Comparison of ENCODE assay signal across 19 cellular contexts in genomic region chr2:26621469-26622199, GRCh38. TPM values are rescaled to one million over a fixed set of nuclear protein-coding genes. Genes with fewer than 3 reads are reported as not detected.
"Had no signal": no experiment of that assay in that cellular context is flagged by ENCODE, and none has a peak within 500 bp of the region (broad histone marks: within the 10 kb centered on the region; RNA-seq: fewer than 3 reads in every experiment).

No MANE protein-coding gene starts in this region.

- H3K36me3 Mint-ChIP-seq: immature natural killer cell had no signal

- H3K9me3 ChIP-seq: adrenal gland, transverse colon had no signal

- H3K27ac Mint-ChIP-seq: activated CD8-positive, alpha-beta T cell treated with anti-CD3 and anti-CD28 coated beads for 36 hours; activated T-cell treated with anti-CD3 and anti-CD28 coated beads, Interleukin-2, amount 50 U/mL, for 72 hours; dendritic cell treated with granulocyte-macrophage colony-stimulating factor and Interleukin-4, amounts not matched to agents 40 ng/mL and 50 ng/mL, for 4 days; effector memory CD8-positive, alpha-beta T cell; immature natural killer cell had no signal

- H3K4me1 Mint-ChIP-seq: central memory CD8-positive, alpha-beta T cell had no signal

- DNase-seq: activated CD4-positive, alpha-beta T cell treated with anti-CD3 and anti-CD28 coated beads for 4 hours; activated CD8-positive, alpha-beta memory T cell treated with anti-CD3 and anti-CD28 coated beads, Interleukin-2, amount 50 U/mL, for 4 hours; activated CD8-positive, alpha-beta T cell treated with anti-CD3 and anti-CD28 coated beads for 36 hours; activated naive CD4-positive, alpha-beta T cell treated with Interleukin-2 at 50 U/mL for 16 hours; activated T-cell treated with anti-CD3 and anti-CD28 coated beads, Interleukin-2, amount 50 U/mL, for 72 hours; effector memory CD8-positive, alpha-beta T cell; immature natural killer cell; left colon; naive thymus-derived CD4-positive, alpha-beta T cell; transverse colon had no signal

- H3K4me3 Mint-ChIP-seq: activated CD8-positive, alpha-beta T cell treated with anti-CD3 and anti-CD28 coated beads for 36 hours; activated T-cell treated with anti-CD3 and anti-CD28 coated beads, Interleukin-2, amount 50 U/mL, for 72 hours; central memory CD8-positive, alpha-beta T cell; dendritic cell treated with granulocyte-macrophage colony-stimulating factor and Interleukin-4, amounts not matched to agents 40 ng/mL and 50 ng/mL, for 4 days; effector memory CD8-positive, alpha-beta T cell; immature natural killer cell; naive thymus-derived CD4-positive, alpha-beta T cell had no signal

- H3K4me3 ChIP-seq: adrenal gland, skin epidermis, transverse colon had no signal

- H3K36me3 ChIP-seq: adrenal gland, transverse colon had no signal

- H3K27ac ChIP-seq: adrenal gland, skin epidermis, transverse colon had no signal

- H3K27me3 ChIP-seq: adrenal gland had no signal

- H3K9me3 Mint-ChIP-seq: central memory CD8-positive, alpha-beta T cell; dendritic cell treated with granulocyte-macrophage colony-stimulating factor and Interleukin-4, amounts not matched to agents 40 ng/mL and 50 ng/mL, for 4 days; effector memory CD8-positive, alpha-beta T cell; immature natural killer cell had no signal

RNA-seq across cellular contexts. Expression of gene CIB4, which starts 19.5 kb away (rescaled TPM):
- total RNA-seq: activated CD8-positive, alpha-beta T cell treated with anti-CD3 and anti-CD28 coated beads for 36 hours; activated T-cell treated with anti-CD3 and anti-CD28 coated beads, Interleukin-2, amount 50 U/mL, for 72 hours; epithelial cell of proximal tubule; glomerular endothelial cell; left colon; lung microvascular endothelial cell; mononuclear cell; naive thymus-derived CD4-positive, alpha-beta T cell; T-helper 1 cell treated with Interleukin-12 subunit alpha and Interleukin-12 subunit beta and Interleukin-4 antibody, amounts not matched to agents 30 ng/mL and 1 ng/mL, for 36 hours; transverse colon had no signal
